In the genomic region with DNA sequence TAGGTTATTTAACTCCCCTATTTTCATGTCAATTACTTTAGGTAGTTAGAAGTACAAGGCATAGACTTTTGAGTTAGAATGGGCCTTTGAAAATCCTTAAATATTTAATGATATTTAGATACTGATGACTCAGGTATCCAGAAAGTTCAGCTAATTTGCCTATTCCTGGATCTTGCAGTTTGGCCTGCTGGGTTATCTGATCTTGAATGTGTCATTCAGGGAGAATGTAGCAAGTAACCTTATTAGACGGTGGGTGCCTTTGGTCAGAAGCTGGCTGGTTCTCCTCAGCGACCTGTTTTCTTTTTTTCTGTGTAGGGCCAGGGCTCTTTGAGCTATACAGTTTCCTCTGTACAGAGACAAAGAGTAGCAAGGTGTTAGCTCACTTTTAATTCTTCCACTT, we compare ENCODE assay signal across 23 cellular contexts.
"Had no signal": no experiment of that assay in that cellular context is flagged by ENCODE, and none has a peak within 500 bp of the region (broad histone marks: within the 10 kb centered on the region; RNA-seq: fewer than 3 reads in every experiment).

No MANE protein-coding gene starts in this region.

- H3K36me3 ChIP-seq: thoracic aorta, transverse colon had no signal

- H3K9me3 ChIP-seq: esophagus muscularis mucosa, neutrophil, psoas muscle, spleen, stomach, thoracic aorta, transverse colon had no signal

- ATAC-seq: effector memory CD8-positive, alpha-beta T cell; left colon; left ventricle myocardium superior; naive thymus-derived CD4-positive, alpha-beta T cell; psoas muscle; sciatic nerve had no signal

- H3K4me3 ChIP-seq: esophagus muscularis mucosa, hepatocyte, psoas muscle, spleen, stomach, thoracic aorta, transverse colon had no signal

- DNase-seq: effector memory CD8-positive, alpha-beta T cell; foreskin fibroblast; head of caudate nucleus; left colon; left ventricle myocardium superior; naive thymus-derived CD4-positive, alpha-beta T cell; nephron progenitor cell; psoas muscle; retina; spleen; stimulated activated CD4-positive, alpha-beta T cell treated with anti-CD3 and anti-CD28 coated beads, Interleukin-15, amount 100 ng/mL, for 24 hours; stimulated activated CD4-positive, alpha-beta T cell treated with anti-CD3 and anti-CD28 coated beads, Interleukin-1b, Interleukin-23, amount 100 ng/mL, for 48 hours; stimulated activated CD4-positive, alpha-beta T cell treated with anti-CD3 and anti-CD28 coated beads, Interleukin-4, amount 100 ng/mL, for 24 hours; stimulated activated naive CD4-positive, alpha-beta T cell; stomach; substantia nigra; transverse colon had no signal

- H2AFZ ChIP-seq: hepatocyte had no signal

- H3K27ac ChIP-seq: epithelial cell of prostate, esophagus muscularis mucosa, hepatocyte, neutrophil, psoas muscle, spleen, stomach, thoracic aorta, transverse colon had no signal

- H3K27me3 ChIP-seq: esophagus muscularis mucosa, hepatocyte, neutrophil, spleen, stomach, transverse colon had no signal

- H3K4me2 ChIP-seq: hepatocyte had no signal

- H3K4me1 ChIP-seq: esophagus muscularis mucosa, psoas muscle, stomach, transverse colon had no signal

- H3K79me2 ChIP-seq: hepatocyte had no signal
